In the genomic region with DNA sequence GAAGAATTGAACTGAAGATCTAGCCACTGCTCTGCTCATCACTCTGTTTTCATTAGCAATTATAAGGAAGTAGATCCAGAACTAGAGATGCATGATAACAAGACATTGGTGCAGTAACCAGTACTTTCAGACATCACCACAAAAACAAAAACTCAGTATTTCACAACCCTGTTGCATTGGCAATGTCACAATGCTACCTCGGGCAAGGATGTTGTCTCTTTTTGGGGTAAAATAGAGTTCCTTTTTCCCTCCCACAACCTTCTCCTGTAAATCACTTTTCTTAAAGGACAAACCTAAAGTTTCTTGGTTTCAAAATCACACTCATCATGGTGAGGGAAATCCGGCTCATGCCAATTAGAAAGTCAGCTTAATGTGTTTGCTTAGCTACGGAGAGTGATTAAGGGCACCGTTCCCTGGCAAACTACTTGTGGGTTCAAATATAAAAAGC, we compare ENCODE assay signal across 11 cellular contexts.
A peak's percentile ranks its signal among the peaks of the same experiment; 100 is the strongest.
DNase-seq lines count a peak whose midpoint lies in the region; ATAC-seq and TF ChIP-seq lines count a peak whose summit lies in the region.
"Had no signal": no experiment of that assay in that cellular context is flagged by ENCODE, and none has a peak within 500 bp of the region (broad histone marks: within the 10 kb centered on the region; RNA-seq: fewer than 3 reads in every experiment).

No MANE protein-coding gene starts in this region.

- H3K4me1 Mint-ChIP-seq in endodermal cell: peaks cover 6% of the 10 kb centered on the region
- H3K4me1 Mint-ChIP-seq: activated CD4-positive, alpha-beta T cell treated with anti-CD3 and anti-CD28 coated beads, Interleukin-2, amount 10 ng/mL, durations not matched to agents 24 days and 14 days had no signal

- 90% methylated on average over 4 of the region's 4 CpGs; no CpG with 5 or more reads in 1 of the 2 experiments for whole genome bisulfite sequencing in endodermal cell (ENCODE audit: insufficient coverage in 1 of 2, insufficient read length in 1 of 2), 2 experiments

- H3K36me3 Mint-ChIP-seq in endodermal cell (ENCODE audit: low read depth): no peaks in the 10 kb centered on the region
- H3K36me3 Mint-ChIP-seq: CD8-positive, alpha-beta T cell had no signal

- ATAC-seq in GM18499 (IDR thresholded peaks at IDR 0.05; ENCODE audit: insufficient read depth, unreplicated experiment): peak; percentile 27
- peak; percentile 61 for ATAC-seq in GM21390 (IDR thresholded peaks at IDR 0.05; ENCODE audit: unreplicated experiment)
- ATAC-seq in HG03159 (IDR thresholded peaks at IDR 0.05; ENCODE audit: unreplicated experiment): peak; percentile 58
- ATAC-seq: CD8-positive, alpha-beta T cell had no signal

- H3K4me3 Mint-ChIP-seq in endodermal cell: no peak overlapping the region
- H3K4me3 Mint-ChIP-seq: activated CD4-positive, alpha-beta T cell treated with anti-CD3 and anti-CD28 coated beads, Interleukin-2, amount 10 ng/mL, durations not matched to agents 24 days and 14 days; CD8-positive, alpha-beta T cell had no signal

- no peak overlapping the region for H3K27ac ChIP-seq in endodermal cell (ENCODE audit: low read depth, low read length)

- H3K9me3 Mint-ChIP-seq in endodermal cell: no peaks in the 10 kb centered on the region
- H3K9me3 Mint-ChIP-seq: activated CD4-positive, alpha-beta T cell treated with anti-CD3 and anti-CD28 coated beads, Interleukin-2, amount 10 ng/mL, durations not matched to agents 24 days and 14 days; CD8-positive, alpha-beta T cell had no signal

- DNase-seq in SKM-1 (lab: John Stamatoyannopoulos, UW; ENCODE audit: unreplicated experiment) (peak; percentile 68), endodermal cell (no peak), inferior parietal cortex (ENCODE audit: extremely low spot score) (no peak), NCI-H2171 (lab: John Stamatoyannopoulos, UW) (no peak), HUDEP-2 (lab: John Stamatoyannopoulos, UW; ENCODE audit: unreplicated experiment in 76 of 76) (no peak)
- DNase-seq: activated CD4-positive, alpha-beta T cell treated with anti-CD3 and anti-CD28 coated beads, Interleukin-2, amount 10 ng/mL, durations not matched to agents 24 days and 14 days; CD8-positive, alpha-beta T cell; mesendoderm had no signal

- H3K36me3 ChIP-seq in endodermal cell (ENCODE audit: control insufficient read depth, insufficient read depth, low read length): no peaks in the 10 kb centered on the region

- H3K27ac Mint-ChIP-seq in endodermal cell: no peak overlapping the region
- H3K27ac Mint-ChIP-seq: activated CD4-positive, alpha-beta T cell treated with anti-CD3 and anti-CD28 coated beads, Interleukin-2, amount 10 ng/mL, durations not matched to agents 24 days and 14 days; CD8-positive, alpha-beta T cell had no signal

- no peaks in the 10 kb centered on the region for H3K27me3 ChIP-seq in endodermal cell (ENCODE audit: control insufficient read depth, insufficient read depth, low read length, poor library complexity, severe bottlenecking)

- H3K9me3 ChIP-seq in endodermal cell (ENCODE audit: control insufficient read depth, low read length): no peaks in the 10 kb centered on the region

- no peaks in the 10 kb centered on the region for H3K4me1 ChIP-seq in endodermal cell (ENCODE audit: control insufficient read depth, insufficient read depth, low read length)

- no peak overlapping the region for H3K4me3 ChIP-seq in endodermal cell (ENCODE audit: low read length)

- no peak overlapping the region for H3K9ac ChIP-seq in endodermal cell (ENCODE audit: extremely low read depth, low read length, poor library complexity, severe bottlenecking)

- H3K27me3 Mint-ChIP-seq in endodermal cell (ENCODE audit: insufficient read depth): no peaks in the 10 kb centered on the region
- H3K27me3 Mint-ChIP-seq: activated CD4-positive, alpha-beta T cell treated with anti-CD3 and anti-CD28 coated beads, Interleukin-2, amount 10 ng/mL, durations not matched to agents 24 days and 14 days had no signal

- no peak for TF ChIP-seq CTCF in endodermal cell (conservative IDR thresholded peaks at IDR 0.05)
